In the genomic region with DNA sequence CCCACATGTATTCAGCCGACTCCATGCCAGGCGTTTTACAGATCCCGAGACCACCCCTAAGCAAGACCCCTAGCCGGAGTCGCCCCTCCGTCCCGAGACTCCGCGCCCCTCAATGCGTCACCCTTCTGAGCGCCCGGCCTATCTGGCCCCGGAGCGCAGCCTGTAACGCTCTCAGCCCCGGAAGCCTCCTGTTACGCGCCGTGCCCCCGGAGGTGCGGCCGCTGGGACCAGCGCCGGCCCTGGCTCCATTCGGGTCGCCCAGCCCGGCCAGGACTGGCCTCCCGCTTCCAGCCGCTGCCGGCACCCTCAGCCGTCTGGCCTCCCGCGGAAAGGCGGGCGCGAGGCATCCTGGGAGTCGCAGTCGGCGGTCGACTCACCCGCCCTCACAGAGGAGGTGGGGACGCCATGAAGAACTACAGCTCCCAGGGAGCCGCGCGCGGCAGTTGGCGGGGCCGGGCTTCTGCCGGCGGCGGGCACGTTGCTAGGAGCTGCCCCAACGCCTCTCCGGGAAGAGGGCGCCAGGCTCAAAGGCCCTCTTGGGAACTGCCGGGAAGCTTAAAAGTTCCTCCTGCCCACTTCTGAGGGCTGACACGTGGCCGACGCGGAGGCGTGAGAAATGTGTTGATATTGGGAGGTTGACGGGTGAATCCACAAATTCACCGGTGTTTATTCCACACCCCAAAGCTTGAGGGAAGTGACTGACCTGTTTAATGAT, we compare ENCODE assay signal across 1 cellular context.
TF ChIP-seq lines count a peak whose summit lies in the region.

A gene with protein sequence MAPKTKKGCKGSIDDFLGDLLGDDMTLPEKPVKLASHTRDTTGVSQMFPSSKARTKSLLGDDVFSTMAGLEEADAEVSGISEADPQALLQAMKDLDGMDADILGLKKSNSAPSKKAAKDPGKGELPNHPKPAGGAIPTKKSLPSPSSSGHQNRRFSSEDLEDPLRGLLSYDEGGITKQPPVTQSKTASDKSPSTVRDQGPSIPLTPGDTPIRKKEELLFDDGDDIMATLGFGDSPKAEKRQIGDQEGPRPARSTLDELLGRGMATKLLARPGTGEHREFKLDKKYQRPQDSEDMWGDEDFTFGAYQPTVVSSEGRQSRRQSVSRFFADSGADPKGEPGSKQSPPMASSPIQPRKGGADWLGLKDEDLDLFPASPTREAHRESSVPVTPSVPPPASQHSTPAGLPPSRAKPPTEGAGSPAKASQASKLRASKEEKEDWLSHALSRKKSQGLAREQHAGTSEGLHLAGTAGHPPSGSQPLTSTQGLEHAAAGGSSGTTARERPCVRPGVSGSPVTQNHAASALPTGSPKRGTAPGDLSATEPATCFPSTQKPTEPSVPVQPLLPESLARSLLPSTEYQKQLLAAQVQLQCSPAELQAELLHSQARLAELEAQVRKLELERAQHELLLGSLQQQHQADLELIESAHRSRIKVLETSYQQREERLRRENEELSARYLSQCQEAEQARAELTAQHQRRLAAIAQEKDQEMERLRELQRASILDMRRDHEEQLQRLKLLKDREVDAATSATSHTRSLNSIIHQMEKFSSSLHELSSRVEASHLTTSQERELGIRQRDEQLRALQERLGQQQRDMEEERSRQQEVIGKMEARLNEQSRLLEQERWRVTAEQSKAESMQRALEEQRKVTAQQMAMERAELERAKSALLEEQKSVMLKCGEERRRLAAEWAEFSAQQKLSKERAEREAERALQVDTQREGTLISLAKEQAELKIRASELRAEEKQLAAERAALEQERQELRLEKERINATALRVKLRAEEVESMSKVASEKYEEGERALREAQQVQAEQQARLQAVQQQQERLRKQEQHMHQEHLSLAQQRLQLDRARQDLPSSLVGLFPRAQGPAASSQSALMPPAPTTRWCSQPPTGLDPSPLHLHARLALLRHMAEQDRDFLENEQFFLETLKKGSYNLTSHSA (minus strand): TSS at position 316 of the 715 bp plus-strand sequence. CDS start 2,893 bp downstream, outside the sequence.

TF ChIP-seq in K562, 482 proteins besides CTCF, POLR2A, EP300 and RAD21 (continued from another document and continues in another):
- TF ChIP-seq, protein P1, sequence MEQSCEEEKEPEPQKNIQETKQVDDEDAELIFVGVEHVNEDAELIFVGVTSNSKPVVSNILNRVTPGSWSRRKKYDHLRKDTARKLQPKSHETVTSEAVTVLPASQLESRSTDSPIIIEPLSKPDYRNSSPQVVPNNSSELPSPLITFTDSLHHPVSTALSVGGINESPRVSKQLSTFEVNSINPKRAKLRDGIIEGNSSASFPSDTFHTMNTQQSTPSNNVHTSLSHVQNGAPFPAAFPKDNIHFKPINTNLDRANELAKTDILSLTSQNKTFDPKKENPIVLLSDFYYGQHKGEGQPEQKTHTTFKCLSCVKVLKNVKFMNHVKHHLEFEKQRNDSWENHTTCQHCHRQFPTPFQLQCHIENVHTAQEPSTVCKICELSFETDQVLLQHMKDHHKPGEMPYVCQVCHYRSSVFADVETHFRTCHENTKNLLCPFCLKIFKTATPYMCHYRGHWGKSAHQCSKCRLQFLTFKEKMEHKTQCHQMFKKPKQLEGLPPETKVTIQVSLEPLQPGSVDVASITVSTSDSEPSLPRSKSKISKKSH (CRISPR knock-in tag; IDR thresholded peaks at IDR 0.05): no peak
- TF ChIP-seq ZBED1 (IDR thresholded peaks at IDR 0.05) (no peak), POLR3G (IDR thresholded peaks at IDR 0.05; ENCODE audit: extremely low read depth, insufficient read length, insufficient replicate concordance) (no peak), POLR2AphosphoS5 (IDR thresholded peaks at IDR 0.05; ENCODE audit: control insufficient read depth, insufficient read depth, low read depth, low read length) (peak; percentile 96), IFI16 (CRISPR knock-in tag; IDR thresholded peaks at IDR 0.05) (no peak), CBX8 (IDR thresholded peaks at IDR 0.05; ENCODE audit: borderline replicate concordance, extremely low read depth, low read depth, low read length, poor library complexity, severe bottlenecking) (no peak), ZNF212 (CRISPR knock-in tag; IDR thresholded peaks at IDR 0.05) (no peak), PYGO2 (tag; IDR thresholded peaks at IDR 0.05) (no peak), FIP1L1 (IDR thresholded peaks at IDR 0.05; ENCODE audit: low read depth, low read length, poor library complexity, severe bottlenecking) (peak; percentile 95), ZNF778 (CRISPR knock-in tag; IDR thresholded peaks at IDR 0.05) (no peak), ATF7 (IDR thresholded peaks at IDR 0.05) (peak; percentile 70), NCOR1 (IDR thresholded peaks at IDR 0.05) (no peak), ARNT (IDR thresholded peaks at IDR 0.05) (no peak), PTRF (tag; IDR thresholded peaks at IDR 0.05) (no peak), MAZ (CRISPR knock-in tag; conservative IDR thresholded peaks at IDR 0.05 in 1 of 2, IDR thresholded peaks at IDR 0.05 in 1 of 2) (peak; percentile 89 to 93), HDAC1 (IDR thresholded peaks at IDR 0.05) (peak in 1 of 2 experiments; percentile 87; a peak in 2 of 4 replicates), JUND (IDR thresholded peaks at IDR 0.05; ENCODE audit: borderline replicate concordance, low read depth, low read length) (peak; percentile 39; the same call in 1 of the 2 replicates), JUND (tag; IDR thresholded peaks at IDR 0.05; ENCODE audit: borderline replicate concordance, low read depth, low read length) (no peak; the same call in 2 of the 3 replicates), ZNF583 (CRISPR knock-in tag; IDR thresholded peaks at IDR 0.05) (no peak), ZNF175 (CRISPR knock-in tag; IDR thresholded peaks at IDR 0.05; ENCODE audit: low read depth) (0 out of 2 replicates have a peak, but pooled peaks have one; percentile 47), HDAC6 (IDR thresholded peaks at IDR 0.05; ENCODE audit: low read depth, low read length) (no peak), XRCC3 (IDR thresholded peaks at IDR 0.05) (no peak), SMC3 (conservative IDR thresholded peaks at IDR 0.05; ENCODE audit: insufficient read depth, low read depth, low read length) (0 out of 2 replicates have a peak, but pooled peaks have one; percentile 1), NCOA2 (IDR thresholded peaks at IDR 0.05; ENCODE audit: partially characterized antibody in 2 of 2) (no peak), ARHGAP35 (IDR thresholded peaks at IDR 0.05; ENCODE audit: partially characterized antibody) (no peak), RBM25 (IDR thresholded peaks at IDR 0.05; ENCODE audit: low read depth, low read length, severe bottlenecking) (no peak), HNRNPUL1 (IDR thresholded peaks at IDR 0.05; ENCODE audit: low read length) (no peak), GTF2A2 (tag; IDR thresholded peaks at IDR 0.05) (no peak), ZNF282 (CRISPR knock-in tag; IDR thresholded peaks at IDR 0.05) (peak; percentile 44; the same call in 1 of the 2 replicates), MAFF (IDR thresholded peaks at IDR 0.05; ENCODE audit: low read length) (no peak), PRPF4 (IDR thresholded peaks at IDR 0.05; ENCODE audit: insufficient read depth, low read depth, low read length, poor library complexity, severe bottlenecking) (no peak), GATA2 (CRISPR knock-in tag; IDR thresholded peaks at IDR 0.05) (no peak)
- TF ChIP-seq, protein P2, sequence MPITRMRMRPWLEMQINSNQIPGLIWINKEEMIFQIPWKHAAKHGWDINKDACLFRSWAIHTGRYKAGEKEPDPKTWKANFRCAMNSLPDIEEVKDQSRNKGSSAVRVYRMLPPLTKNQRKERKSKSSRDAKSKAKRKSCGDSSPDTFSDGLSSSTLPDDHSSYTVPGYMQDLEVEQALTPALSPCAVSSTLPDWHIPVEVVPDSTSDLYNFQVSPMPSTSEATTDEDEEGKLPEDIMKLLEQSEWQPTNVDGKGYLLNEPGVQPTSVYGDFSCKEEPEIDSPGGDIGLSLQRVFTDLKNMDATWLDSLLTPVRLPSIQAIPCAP (CRISPR knock-in tag; IDR thresholded peaks at IDR 0.05; ENCODE audit: borderline replicate concordance): no peak
- TF ChIP-seq, protein P3, sequence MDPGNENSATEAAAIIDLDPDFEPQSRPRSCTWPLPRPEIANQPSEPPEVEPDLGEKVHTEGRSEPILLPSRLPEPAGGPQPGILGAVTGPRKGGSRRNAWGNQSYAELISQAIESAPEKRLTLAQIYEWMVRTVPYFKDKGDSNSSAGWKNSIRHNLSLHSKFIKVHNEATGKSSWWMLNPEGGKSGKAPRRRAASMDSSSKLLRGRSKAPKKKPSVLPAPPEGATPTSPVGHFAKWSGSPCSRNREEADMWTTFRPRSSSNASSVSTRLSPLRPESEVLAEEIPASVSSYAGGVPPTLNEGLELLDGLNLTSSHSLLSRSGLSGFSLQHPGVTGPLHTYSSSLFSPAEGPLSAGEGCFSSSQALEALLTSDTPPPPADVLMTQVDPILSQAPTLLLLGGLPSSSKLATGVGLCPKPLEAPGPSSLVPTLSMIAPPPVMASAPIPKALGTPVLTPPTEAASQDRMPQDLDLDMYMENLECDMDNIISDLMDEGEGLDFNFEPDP (CRISPR knock-in tag; IDR thresholded peaks at IDR 0.05): no peak
- TF ChIP-seq, protein P4, sequence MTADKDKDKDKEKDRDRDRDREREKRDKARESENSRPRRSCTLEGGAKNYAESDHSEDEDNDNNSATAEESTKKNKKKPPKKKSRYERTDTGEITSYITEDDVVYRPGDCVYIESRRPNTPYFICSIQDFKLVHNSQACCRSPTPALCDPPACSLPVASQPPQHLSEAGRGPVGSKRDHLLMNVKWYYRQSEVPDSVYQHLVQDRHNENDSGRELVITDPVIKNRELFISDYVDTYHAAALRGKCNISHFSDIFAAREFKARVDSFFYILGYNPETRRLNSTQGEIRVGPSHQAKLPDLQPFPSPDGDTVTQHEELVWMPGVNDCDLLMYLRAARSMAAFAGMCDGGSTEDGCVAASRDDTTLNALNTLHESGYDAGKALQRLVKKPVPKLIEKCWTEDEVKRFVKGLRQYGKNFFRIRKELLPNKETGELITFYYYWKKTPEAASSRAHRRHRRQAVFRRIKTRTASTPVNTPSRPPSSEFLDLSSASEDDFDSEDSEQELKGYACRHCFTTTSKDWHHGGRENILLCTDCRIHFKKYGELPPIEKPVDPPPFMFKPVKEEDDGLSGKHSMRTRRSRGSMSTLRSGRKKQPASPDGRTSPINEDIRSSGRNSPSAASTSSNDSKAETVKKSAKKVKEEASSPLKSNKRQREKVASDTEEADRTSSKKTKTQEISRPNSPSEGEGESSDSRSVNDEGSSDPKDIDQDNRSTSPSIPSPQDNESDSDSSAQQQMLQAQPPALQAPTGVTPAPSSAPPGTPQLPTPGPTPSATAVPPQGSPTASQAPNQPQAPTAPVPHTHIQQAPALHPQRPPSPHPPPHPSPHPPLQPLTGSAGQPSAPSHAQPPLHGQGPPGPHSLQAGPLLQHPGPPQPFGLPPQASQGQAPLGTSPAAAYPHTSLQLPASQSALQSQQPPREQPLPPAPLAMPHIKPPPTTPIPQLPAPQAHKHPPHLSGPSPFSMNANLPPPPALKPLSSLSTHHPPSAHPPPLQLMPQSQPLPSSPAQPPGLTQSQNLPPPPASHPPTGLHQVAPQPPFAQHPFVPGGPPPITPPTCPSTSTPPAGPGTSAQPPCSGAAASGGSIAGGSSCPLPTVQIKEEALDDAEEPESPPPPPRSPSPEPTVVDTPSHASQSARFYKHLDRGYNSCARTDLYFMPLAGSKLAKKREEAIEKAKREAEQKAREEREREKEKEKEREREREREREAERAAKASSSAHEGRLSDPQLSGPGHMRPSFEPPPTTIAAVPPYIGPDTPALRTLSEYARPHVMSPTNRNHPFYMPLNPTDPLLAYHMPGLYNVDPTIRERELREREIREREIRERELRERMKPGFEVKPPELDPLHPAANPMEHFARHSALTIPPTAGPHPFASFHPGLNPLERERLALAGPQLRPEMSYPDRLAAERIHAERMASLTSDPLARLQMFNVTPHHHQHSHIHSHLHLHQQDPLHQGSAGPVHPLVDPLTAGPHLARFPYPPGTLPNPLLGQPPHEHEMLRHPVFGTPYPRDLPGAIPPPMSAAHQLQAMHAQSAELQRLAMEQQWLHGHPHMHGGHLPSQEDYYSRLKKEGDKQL (CRISPR knock-in tag; IDR thresholded peaks at IDR 0.05; ENCODE audit: borderline replicate concordance): peak; percentile 33; the same call in 1 of the 2 replicates
- TF ChIP-seq, protein P5, sequence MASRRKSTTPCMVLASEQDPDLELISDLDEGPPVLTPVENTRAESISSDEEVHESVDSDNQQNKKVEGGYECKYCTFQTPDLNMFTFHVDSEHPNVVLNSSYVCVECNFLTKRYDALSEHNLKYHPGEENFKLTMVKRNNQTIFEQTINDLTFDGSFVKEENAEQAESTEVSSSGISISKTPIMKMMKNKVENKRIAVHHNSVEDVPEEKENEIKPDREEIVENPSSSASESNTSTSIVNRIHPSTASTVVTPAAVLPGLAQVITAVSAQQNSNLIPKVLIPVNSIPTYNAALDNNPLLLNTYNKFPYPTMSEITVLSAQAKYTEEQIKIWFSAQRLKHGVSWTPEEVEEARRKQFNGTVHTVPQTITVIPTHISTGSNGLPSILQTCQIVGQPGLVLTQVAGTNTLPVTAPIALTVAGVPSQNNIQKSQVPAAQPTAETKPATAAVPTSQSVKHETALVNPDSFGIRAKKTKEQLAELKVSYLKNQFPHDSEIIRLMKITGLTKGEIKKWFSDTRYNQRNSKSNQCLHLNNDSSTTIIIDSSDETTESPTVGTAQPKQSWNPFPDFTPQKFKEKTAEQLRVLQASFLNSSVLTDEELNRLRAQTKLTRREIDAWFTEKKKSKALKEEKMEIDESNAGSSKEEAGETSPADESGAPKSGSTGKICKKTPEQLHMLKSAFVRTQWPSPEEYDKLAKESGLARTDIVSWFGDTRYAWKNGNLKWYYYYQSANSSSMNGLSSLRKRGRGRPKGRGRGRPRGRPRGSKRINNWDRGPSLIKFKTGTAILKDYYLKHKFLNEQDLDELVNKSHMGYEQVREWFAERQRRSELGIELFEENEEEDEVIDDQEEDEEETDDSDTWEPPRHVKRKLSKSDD (conservative IDR thresholded peaks at IDR 0.05; ENCODE audit: low read length): no peak
- TF ChIP-seq, protein P6, sequence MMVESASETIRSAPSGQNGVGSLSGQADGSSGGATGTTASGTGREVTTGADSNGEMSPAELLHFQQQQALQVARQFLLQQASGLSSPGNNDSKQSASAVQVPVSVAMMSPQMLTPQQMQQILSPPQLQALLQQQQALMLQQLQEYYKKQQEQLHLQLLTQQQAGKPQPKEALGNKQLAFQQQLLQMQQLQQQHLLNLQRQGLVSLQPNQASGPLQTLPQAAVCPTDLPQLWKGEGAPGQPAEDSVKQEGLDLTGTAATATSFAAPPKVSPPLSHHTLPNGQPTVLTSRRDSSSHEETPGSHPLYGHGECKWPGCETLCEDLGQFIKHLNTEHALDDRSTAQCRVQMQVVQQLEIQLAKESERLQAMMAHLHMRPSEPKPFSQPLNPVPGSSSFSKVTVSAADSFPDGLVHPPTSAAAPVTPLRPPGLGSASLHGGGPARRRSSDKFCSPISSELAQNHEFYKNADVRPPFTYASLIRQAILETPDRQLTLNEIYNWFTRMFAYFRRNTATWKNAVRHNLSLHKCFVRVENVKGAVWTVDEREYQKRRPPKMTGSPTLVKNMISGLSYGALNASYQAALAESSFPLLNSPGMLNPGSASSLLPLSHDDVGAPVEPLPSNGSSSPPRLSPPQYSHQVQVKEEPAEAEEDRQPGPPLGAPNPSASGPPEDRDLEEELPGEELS (CRISPR knock-in tag; IDR thresholded peaks at IDR 0.05; ENCODE audit: borderline replicate concordance): no peak
- TF ChIP-seq, protein P7, sequence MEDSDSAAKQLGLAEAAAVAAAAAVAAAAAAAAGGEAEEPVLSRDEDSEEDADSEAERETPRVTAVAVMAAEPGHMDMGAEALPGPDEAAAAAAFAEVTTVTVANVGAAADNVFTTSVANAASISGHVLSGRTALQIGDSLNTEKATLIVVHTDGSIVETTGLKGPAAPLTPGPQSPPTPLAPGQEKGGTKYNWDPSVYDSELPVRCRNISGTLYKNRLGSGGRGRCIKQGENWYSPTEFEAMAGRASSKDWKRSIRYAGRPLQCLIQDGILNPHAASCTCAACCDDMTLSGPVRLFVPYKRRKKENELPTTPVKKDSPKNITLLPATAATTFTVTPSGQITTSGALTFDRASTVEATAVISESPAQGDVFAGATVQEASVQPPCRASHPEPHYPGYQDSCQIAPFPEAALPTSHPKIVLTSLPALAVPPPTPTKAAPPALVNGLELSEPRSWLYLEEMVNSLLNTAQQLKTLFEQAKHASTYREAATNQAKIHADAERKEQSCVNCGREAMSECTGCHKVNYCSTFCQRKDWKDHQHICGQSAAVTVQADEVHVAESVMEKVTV (CRISPR knock-in tag; IDR thresholded peaks at IDR 0.05): no peak
